In genomic region chr10:47763543-47764175, GRCh38 we compare ENCODE assay signal across 4 cellular contexts. TPM values are rescaled to one million over a fixed set of nuclear protein-coding genes. Genes with fewer than 3 reads are reported as not detected.
"Had no signal": no experiment of that assay in that cellular context is flagged by ENCODE, and none has a peak within 500 bp of the region (broad histone marks: within the 10 kb centered on the region; RNA-seq: fewer than 3 reads in every experiment).

Gene SYT15B, minus strand, starts transcription at chr10:47763592. Its CDS starts 952 bp downstream, at chr10:47762640.

RNA-seq across cellular contexts. Expression of gene SYT15B, which starts in this region (rescaled TPM):
- total RNA-seq: activated CD4-positive, alpha-beta T cell treated with anti-CD3 and anti-CD28 coated beads, Interleukin-2, amount 10 ng/mL, durations not matched to agents 24 days and 14 days; fibroblast of lung; foreskin keratinocyte had no signal
- polyA plus RNA-seq: foreskin keratinocyte, immature natural killer cell had no signal
